In genomic region chr15:41417418-41417811, GRCh38 we compare ENCODE assay signal across 8 cellular contexts. TPM values are rescaled to one million over a fixed set of nuclear protein-coding genes. Genes with fewer than 3 reads are reported as not detected.
DNase-seq lines count a peak whose midpoint lies in the region; ATAC-seq, FAIRE-seq and TF ChIP-seq lines count a peak whose summit lies in the region.

No MANE protein-coding gene starts in this region.

- no peaks in the 10 kb centered on the region for H3K9me3 Mint-ChIP-seq in IgD-negative memory B cell
- H3K9me3 Mint-ChIP-seq in activated naive CD8-positive, alpha-beta T cell treated with anti-CD3 and anti-CD28 coated beads, Interleukin-2, amount 50 U/mL, for 24 hours, result no peaks in the 10 kb centered on the region

- ATAC-seq in GM21786 (IDR thresholded peaks at IDR 0.05; ENCODE audit: unreplicated experiment), result peak; percentile 39
- ATAC-seq in activated naive CD8-positive, alpha-beta T cell treated with anti-CD3 and anti-CD28 coated beads, Interleukin-2, amount 50 U/mL, for 24 hours, result peak; percentile 45

- H3K4me1 ChIP-seq in small intestine (ENCODE audit: control insufficient read depth in 2 of 2, insufficient read depth in 1 of 2, low read depth in 1 of 2, low read length in 1 of 2), result peaks cover 0 to 2% of the 10 kb centered on the region in 2 donors

- H3K4me1 Mint-ChIP-seq in IgD-negative memory B cell, result peaks cover 20 to 32% (median 28%) of the 10 kb centered on the region in 3 donors
- H3K4me1 Mint-ChIP-seq in activated naive CD8-positive, alpha-beta T cell treated with anti-CD3 and anti-CD28 coated beads, Interleukin-2, amount 50 U/mL, for 24 hours, result peaks cover 46% of the 10 kb centered on the region

- no peaks in the 10 kb centered on the region for H3K27me3 Mint-ChIP-seq in IgD-negative memory B cell
- no peaks in the 10 kb centered on the region for H3K27me3 Mint-ChIP-seq in activated naive CD8-positive, alpha-beta T cell treated with anti-CD3 and anti-CD28 coated beads, Interleukin-2, amount 50 U/mL, for 24 hours

- H3K27ac ChIP-seq in small intestine (ENCODE audit: low read depth in 1 of 2, low read length in 1 of 2), result peak overlapping the region; percentile 58 to 86

- no peak for DNase-seq in GM12864 (ENCODE audit: low read depth)
- peak; percentile 40 for DNase-seq in activated naive CD8-positive, alpha-beta T cell treated with anti-CD3 and anti-CD28 coated beads, Interleukin-2, amount 50 U/mL, for 24 hours
- no peak for DNase-seq in small intestine
- DNase-seq in ecto neural progenitor cell (ENCODE audit: low spot score), result no peak
- no peak for DNase-seq in SKM-1 treated with dmso at 0.1 percent for 144 hours (lab: John Stamatoyannopoulos, UW; ENCODE audit: unreplicated experiment)

- no peaks in the 10 kb centered on the region for H3K27me3 ChIP-seq in small intestine (ENCODE audit: control insufficient read depth in 2 of 2, insufficient read depth in 2 of 2, low read length in 2 of 2)

- peak overlapping the region; percentile 95 to 99 (median 98) for H3K4me3 Mint-ChIP-seq in IgD-negative memory B cell
- peak overlapping the region; percentile 90 for H3K4me3 Mint-ChIP-seq in activated naive CD8-positive, alpha-beta T cell treated with anti-CD3 and anti-CD28 coated beads, Interleukin-2, amount 50 U/mL, for 24 hours

- 0 to 1% (median 0%) methylated on average over 31 to 32 of the region's 32 CpGs for WGBS in small intestine, 3 donors

- H3K36me3 ChIP-seq in small intestine (ENCODE audit: control insufficient read depth in 2 of 2, insufficient read depth in 2 of 2, low read length in 2 of 2), result no peaks in the 10 kb centered on the region

- FAIRE-seq in small intestine (lab: Jason Lieb, UNC), result no peak

- H3K27ac Mint-ChIP-seq in IgD-negative memory B cell, result peak overlapping the region; percentile 84 to 98 (median 93)
- H3K27ac Mint-ChIP-seq in activated naive CD8-positive, alpha-beta T cell treated with anti-CD3 and anti-CD28 coated beads, Interleukin-2, amount 50 U/mL, for 24 hours, result peak overlapping the region; percentile 82

- H3K4me3 ChIP-seq in GM12864 (ENCODE audit: low read depth, low read length) (peak overlapping the region; percentile 96), iPS-11a (ENCODE audit: low read depth, low read length) (peak overlapping the region; percentile 89), small intestine (ENCODE audit: low read depth in 1 of 2, low read length in 2 of 2) (peak overlapping the region; percentile 78 to 87)

- H3K36me3 Mint-ChIP-seq in IgD-negative memory B cell, result peaks cover 3% of the 10 kb centered on the region
- H3K36me3 Mint-ChIP-seq in activated naive CD8-positive, alpha-beta T cell treated with anti-CD3 and anti-CD28 coated beads, Interleukin-2, amount 50 U/mL, for 24 hours (ENCODE audit: low read depth), result peaks cover 8% of the 10 kb centered on the region

- no peak for TF ChIP-seq CTCF in GM12864 (IDR thresholded peaks at IDR 0.05; ENCODE audit: low read depth, low read length, missing control alignments)

- H3K9me3 ChIP-seq in small intestine (ENCODE audit: control insufficient read depth, low read depth), result no peaks in the 10 kb centered on the region

RNA-seq across cellular contexts. Expression of gene RTF1, which starts 0.5 kb away (rescaled TPM):
- polyA plus RNA-seq in IgD-negative memory B cell (39.2 TPM), small intestine (10 to 100 TPM; 18.0 to 25.7 (median 24.4) TPM)

RNA-seq across cellular contexts. Expression of gene NDUFAF1, which starts 15.1 kb away (rescaled TPM):
- polyA plus RNA-seq in IgD-negative memory B cell (25.5 TPM), small intestine (10 to 100 TPM; 19.7 to 31.1 (median 21.9) TPM)
